In the genomic region with DNA sequence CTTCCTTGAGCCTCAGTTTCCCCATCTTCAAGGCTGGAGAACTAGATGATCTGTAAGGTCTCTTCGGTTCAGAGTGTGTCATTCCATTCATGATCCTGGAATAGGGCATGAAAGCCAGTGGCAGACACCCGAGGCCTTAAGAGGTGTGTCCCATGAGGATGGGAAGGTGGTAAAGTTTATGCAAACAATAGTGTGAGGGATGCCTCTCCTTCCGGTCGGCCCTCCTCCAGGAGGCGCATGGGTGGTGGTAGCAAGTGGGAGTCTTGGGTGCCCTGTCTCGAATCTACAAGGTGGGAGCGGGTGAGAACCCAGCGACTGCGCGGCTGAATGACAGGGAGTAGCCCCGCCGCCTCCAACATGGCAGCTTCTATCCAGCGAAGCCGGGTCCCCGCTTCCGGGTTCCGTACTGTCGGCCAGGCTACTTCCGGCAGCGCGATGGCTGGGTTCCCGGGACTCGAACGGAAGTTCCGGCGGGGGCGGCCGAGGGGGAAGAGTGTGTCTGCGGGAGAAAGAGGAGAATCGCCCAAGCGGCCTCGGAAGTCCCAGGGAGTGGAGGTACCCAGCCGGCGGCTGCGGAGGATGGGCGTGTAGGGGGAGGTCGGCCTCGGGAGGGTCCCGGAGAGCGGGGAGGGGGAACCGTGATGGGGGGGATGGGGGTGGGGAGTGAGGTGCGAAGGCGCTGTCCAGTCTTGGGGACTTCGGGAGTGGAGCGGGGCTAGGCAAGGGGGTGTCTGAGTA, we compare ENCODE assay signal across 8 cellular contexts. TPM values are rescaled to one million over a fixed set of nuclear protein-coding genes. Genes with fewer than 3 reads are reported as not detected.
A peak's percentile ranks its signal among the peaks of the same experiment; 100 is the strongest.
DNase-seq lines count a peak whose midpoint lies in the region; ATAC-seq and TF ChIP-seq lines count a peak whose summit lies in the region.

Gene LYPLA2 (plus strand): TSS at position 450 of the 738 bp plus-strand sequence. CDS start 1,538 bp downstream, outside the sequence.

- peak; percentile 76 for ATAC-seq in GM19025 (IDR thresholded peaks at IDR 0.05; ENCODE audit: low read depth, unreplicated experiment)
- peak; percentile 82 for ATAC-seq in HG03432 (IDR thresholded peaks at IDR 0.05; ENCODE audit: unreplicated experiment)

- peaks cover 13 to 38% (median 28%) of the 10 kb centered on the region in 4 donors for H3K4me1 ChIP-seq in liver (ENCODE audit: control insufficient read depth in 4 of 4, insufficient read depth in 4 of 4, low read length in 3 of 4)

- H3K27me3 ChIP-seq in liver (ENCODE audit: control insufficient read depth in 4 of 4, insufficient read depth in 4 of 4, low read length in 3 of 4): no peaks in the 10 kb centered on the region

- 1% methylated on average over 45 of the region's 45 CpGs for WGBS in liver

- peak in 1 of 2 donors; percentile 35 for TF ChIP-seq RAD21 in liver (IDR thresholded peaks at IDR 0.05)

- peak within 1 kb of the TSS; percentile 54 to 87 (median 76) for H3K4me3 ChIP-seq in liver (ENCODE audit: low read depth in 1 of 3, low read length in 3 of 3)

- no peak for TF ChIP-seq CTCF in liver (IDR thresholded peaks at IDR 0.05; ENCODE audit: low read depth, low read length, missing input control)

- H3K9me3 ChIP-seq in liver (ENCODE audit: control insufficient read depth in 4 of 4, low read length in 3 of 4): no peaks in the 10 kb centered on the region

- peaks cover 5 to 18% (median 13%) of the 10 kb centered on the region in 4 donors for H3K36me3 ChIP-seq in liver (ENCODE audit: control insufficient read depth in 4 of 4, insufficient read depth in 3 of 4, low read depth in 1 of 4, low read length in 3 of 4)

- DNase-seq in AG20443 (ENCODE audit: low spot score) (peak; percentile 95), NCI-H69 (lab: John Stamatoyannopoulos, UW) (peak; percentile 86), dermis microvascular lymphatic vessel endothelial cell (ENCODE audit: low read depth in 2 of 2) (peak; percentile 73 to 92)
- DNase-seq in activated CD4-positive, alpha-beta T cell treated with anti-CD3 and anti-CD28 coated beads, Interleukin-2, amount 50 U/mL, for 48 hours: peak; percentile 92 to 93
- peak; percentile 89 for DNase-seq in stimulated activated CD4-positive, alpha-beta T cell treated with anti-CD3 and anti-CD28 coated beads, Interleukin-4, amount 100 ng/mL, for 1 hour

- peak within 1 kb of the TSS; percentile 30 to 51 for H3K27ac ChIP-seq in liver (ENCODE audit: low read depth in 1 of 2, low read length in 2 of 2)

- peak within 1 kb of the TSS; percentile 52 to 92 for H3K9ac ChIP-seq in liver (ENCODE audit: low read depth in 1 of 2, low read length in 2 of 2)

TF ChIP-seq in liver, 16 proteins besides CTCF, POLR2A, EP300 and RAD21:
- TF ChIP-seq EGR1 (IDR thresholded peaks at IDR 0.05; ENCODE audit: low read depth in 2 of 2) (peak; percentile 90 to 91), FOXA1 (IDR thresholded peaks at IDR 0.05) (no peak), REST (IDR thresholded peaks at IDR 0.05) (peak; percentile 45), SP1 (IDR thresholded peaks at IDR 0.05) (no peak), MAX (IDR thresholded peaks at IDR 0.05) (peak; percentile 75), GABPA (IDR thresholded peaks at IDR 0.05 in 1 of 2, conservative IDR thresholded peaks at IDR 0.05 in 1 of 2) (peak; percentile 91 to 97), FOXA2 (IDR thresholded peaks at IDR 0.05) (no peak), TAF1 (conservative IDR thresholded peaks at IDR 0.05) (no peak), HNF4A (conservative IDR thresholded peaks at IDR 0.05) (no peak), RXRA (IDR thresholded peaks at IDR 0.05) (peak in 1 of 2 donors; percentile 17), HNF4G (IDR thresholded peaks at IDR 0.05) (no peak), ATF3 (IDR thresholded peaks at IDR 0.05) (no peak), JUND (IDR thresholded peaks at IDR 0.05) (no peak), NR2F2 (IDR thresholded peaks at IDR 0.05) (no peak), YY1 (IDR thresholded peaks at IDR 0.05) (peak; percentile 97)
- TF ChIP-seq, protein P1, sequence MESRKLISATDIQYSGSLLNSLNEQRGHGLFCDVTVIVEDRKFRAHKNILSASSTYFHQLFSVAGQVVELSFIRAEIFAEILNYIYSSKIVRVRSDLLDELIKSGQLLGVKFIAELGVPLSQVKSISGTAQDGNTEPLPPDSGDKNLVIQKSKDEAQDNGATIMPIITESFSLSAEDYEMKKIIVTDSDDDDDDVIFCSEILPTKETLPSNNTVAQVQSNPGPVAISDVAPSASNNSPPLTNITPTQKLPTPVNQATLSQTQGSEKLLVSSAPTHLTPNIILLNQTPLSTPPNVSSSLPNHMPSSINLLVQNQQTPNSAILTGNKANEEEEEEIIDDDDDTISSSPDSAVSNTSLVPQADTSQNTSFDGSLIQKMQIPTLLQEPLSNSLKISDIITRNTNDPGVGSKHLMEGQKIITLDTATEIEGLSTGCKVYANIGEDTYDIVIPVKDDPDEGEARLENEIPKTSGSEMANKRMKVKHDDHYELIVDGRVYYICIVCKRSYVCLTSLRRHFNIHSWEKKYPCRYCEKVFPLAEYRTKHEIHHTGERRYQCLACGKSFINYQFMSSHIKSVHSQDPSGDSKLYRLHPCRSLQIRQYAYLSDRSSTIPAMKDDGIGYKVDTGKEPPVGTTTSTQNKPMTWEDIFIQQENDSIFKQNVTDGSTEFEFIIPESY (IDR thresholded peaks at IDR 0.05): no peak

RNA-seq across cellular contexts. Expression of gene LYPLA2, which starts in this region (rescaled TPM):
- total RNA-seq in dermis microvascular lymphatic vessel endothelial cell (113 and 153 TPM in 2 replicates), liver (10 to 100 TPM; 26.3 to 33.9 TPM)
- 10 to 100 TPM; 52.6 to 71.1 TPM for polyA plus RNA-seq in liver

Comparison
In these comparisons a context has a peak if more than half of its experiments do, and no peak if none do; other contexts are left out.
1. Peak in every context shown above with its lines: DNase-seq, ATAC-seq, H3K4me3 ChIP-seq and H3K27ac ChIP-seq.